ENCODE assay signal across 18 cellular contexts in the genomic region with DNA sequence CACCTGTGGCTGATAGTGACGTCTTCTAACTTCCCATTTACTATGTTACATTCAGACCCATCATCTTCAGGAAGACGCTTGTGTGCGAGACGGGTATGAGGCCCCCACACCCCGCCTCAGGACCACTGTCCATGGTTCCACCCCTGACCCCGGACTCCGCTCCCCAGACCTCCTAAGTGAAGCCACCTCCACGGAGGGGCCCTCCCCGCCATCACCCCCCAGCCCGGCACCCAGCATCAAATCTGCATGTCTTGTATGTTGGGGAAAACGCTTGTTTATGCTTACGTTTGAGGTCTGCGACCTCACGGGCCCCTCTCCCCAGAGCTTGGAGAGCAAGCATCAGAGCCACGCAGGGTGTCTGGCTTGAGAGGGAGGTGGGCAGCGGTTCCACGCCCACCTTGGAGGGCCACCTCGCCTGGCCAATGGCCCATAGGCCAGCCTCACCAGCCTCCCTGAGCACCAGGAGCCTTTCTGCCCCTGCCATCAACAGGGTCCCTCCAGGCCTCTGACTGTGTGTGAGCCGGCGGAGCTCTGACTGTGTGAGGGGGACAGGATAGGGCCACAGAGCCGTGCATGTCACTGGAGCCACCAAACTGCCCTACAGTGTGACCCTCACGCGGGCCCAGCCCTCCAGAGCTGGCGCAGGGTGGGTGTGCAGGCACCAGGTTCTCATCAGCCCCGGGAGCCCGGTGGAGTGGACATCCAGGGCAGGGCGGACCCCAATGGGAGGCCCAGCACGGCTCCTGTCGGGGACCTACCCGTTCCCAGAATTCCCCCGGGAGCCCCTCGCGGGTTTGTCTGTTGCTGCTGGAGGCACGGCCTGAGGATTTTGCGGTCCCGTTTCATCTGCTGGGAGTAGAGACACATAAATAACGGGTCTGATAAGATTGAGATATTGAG.
"Had no signal": no experiment of that assay in that cellular context is flagged by ENCODE, and none has a peak within 500 bp of the region (broad histone marks: within the 10 kb centered on the region; RNA-seq: fewer than 3 reads in every experiment).

No MANE protein-coding gene starts in this region.

- H3K4me1 ChIP-seq: body of pancreas, esophagus squamous epithelium had no signal

- H3K9me3 ChIP-seq: body of pancreas, esophagus squamous epithelium, neutrophil had no signal

- H3K4me3 Mint-ChIP-seq: activated CD4-positive, alpha-beta memory T cell treated with anti-CD3 and anti-CD28 coated beads for 36 hours; activated CD8-positive, alpha-beta memory T cell treated with anti-CD3 and anti-CD28 coated beads, Interleukin-2, amount 10 ng/mL, durations not matched to agents 7 days and 5 days; activated naive CD4-positive, alpha-beta T cell treated with anti-CD3 and anti-CD28 coated beads, Interleukin-2, amount 50 U/mL, for 24 hours had no signal

- H3K9me3 Mint-ChIP-seq: activated CD4-positive, alpha-beta memory T cell treated with anti-CD3 and anti-CD28 coated beads for 36 hours; activated naive CD4-positive, alpha-beta T cell treated with anti-CD3 and anti-CD28 coated beads, Interleukin-2, amount 50 U/mL, for 24 hours had no signal

- DNase-seq: activated CD4-positive, alpha-beta memory T cell treated with anti-CD3 and anti-CD28 coated beads for 36 hours; activated CD8-positive, alpha-beta memory T cell treated with anti-CD3 and anti-CD28 coated beads, Interleukin-2, amount 10 ng/mL, durations not matched to agents 7 days and 5 days; activated T-cell treated with anti-CD3 and anti-CD28 coated beads, Interleukin-2, amount 50 U/mL, for 1 hour; amygdala; central memory CD4-positive, alpha-beta T cell; cortex of kidney; effector CD4-positive, alpha-beta T cell; esophagus squamous epithelium; midbrain; small intestine; stimulated activated CD4-positive, alpha-beta T cell treated with anti-CD3 and anti-CD28 coated beads, Interleukin-4, amount 100 ng/mL, for 4 hours; stimulated activated CD8-positive, alpha-beta memory T cell treated with anti-CD3 and anti-CD28 coated beads, Interleukin-4, amount 100 ng/mL, for 48 hours; stimulated activated naive CD4-positive, alpha-beta T cell treated with Interleukin-2 at 50 U/mL for 16 hours; T-helper 9 cell; trophoblast cell had no signal

- ATAC-seq: activated CD8-positive, alpha-beta memory T cell treated with anti-CD3 and anti-CD28 coated beads, Interleukin-2, amount 10 ng/mL, durations not matched to agents 7 days and 5 days; body of pancreas had no signal

- H3K27me3 Mint-ChIP-seq: activated CD8-positive, alpha-beta memory T cell treated with anti-CD3 and anti-CD28 coated beads, Interleukin-2, amount 10 ng/mL, durations not matched to agents 7 days and 5 days had no signal

- H3K36me3 Mint-ChIP-seq: activated CD4-positive, alpha-beta memory T cell treated with anti-CD3 and anti-CD28 coated beads for 36 hours; activated CD8-positive, alpha-beta memory T cell treated with anti-CD3 and anti-CD28 coated beads, Interleukin-2, amount 10 ng/mL, durations not matched to agents 7 days and 5 days; activated naive CD4-positive, alpha-beta T cell treated with anti-CD3 and anti-CD28 coated beads, Interleukin-2, amount 50 U/mL, for 24 hours had no signal

- H3K27ac Mint-ChIP-seq: activated CD4-positive, alpha-beta memory T cell treated with anti-CD3 and anti-CD28 coated beads for 36 hours; activated CD8-positive, alpha-beta memory T cell treated with anti-CD3 and anti-CD28 coated beads, Interleukin-2, amount 10 ng/mL, durations not matched to agents 7 days and 5 days; activated naive CD4-positive, alpha-beta T cell treated with anti-CD3 and anti-CD28 coated beads, Interleukin-2, amount 50 U/mL, for 24 hours had no signal

- H3K36me3 ChIP-seq: esophagus squamous epithelium, neutrophil had no signal

- H3K4me1 Mint-ChIP-seq: activated CD8-positive, alpha-beta memory T cell treated with anti-CD3 and anti-CD28 coated beads, Interleukin-2, amount 10 ng/mL, durations not matched to agents 7 days and 5 days; activated naive CD4-positive, alpha-beta T cell treated with anti-CD3 and anti-CD28 coated beads, Interleukin-2, amount 50 U/mL, for 24 hours had no signal

- H3K4me3 ChIP-seq: body of pancreas, esophagus squamous epithelium had no signal

- H3K27ac ChIP-seq: body of pancreas, esophagus squamous epithelium, neutrophil had no signal
